Comparison of ENCODE assay signal across 16 cellular contexts in genomic region chr1:165634154-165634921, GRCh38. TPM values are rescaled to one million over a fixed set of nuclear protein-coding genes. Genes with fewer than 3 reads are reported as not detected.
A peak's percentile ranks its signal among the peaks of the same experiment; 100 is the strongest.
DNase-seq lines count a peak whose midpoint lies in the region; ATAC-seq and TF ChIP-seq lines count a peak whose summit lies in the region.
"Had no signal": no experiment of that assay in that cellular context is flagged by ENCODE, and none has a peak within 500 bp of the region (broad histone marks: within the 10 kb centered on the region; RNA-seq: fewer than 3 reads in every experiment).

No MANE protein-coding gene starts in this region.

- H3F3A ChIP-seq in SK-N-SH (replicated peaks; ENCODE audit: insufficient read depth) (peaks cover 11% of the 10 kb centered on the region), PC-3 (ENCODE audit: low read length, unreplicated experiment) (no peaks in the 10 kb centered on the region)

- DNase-seq in SK-N-SH: no peak
- DNase-seq in PC-3: no peak
- peak; percentile 4 for DNase-seq in inferior parietal cortex (ENCODE audit: extremely low spot score)
- DNase-seq in ovary: no peak
- no peak for DNase-seq in glomerular visceral epithelial cell (ENCODE audit: extremely low spot score)
- no peak for DNase-seq in NCI-H187 (lab: John Stamatoyannopoulos, UW)
- DNase-seq: 8988T; activated CD8-positive, alpha-beta T cell treated with anti-CD3 and anti-CD28 coated beads for 36 hours; effector memory CD8-positive, alpha-beta T cell; NCI-H1092; NCI-H226 had no signal

- CTCF ChIA-PET in SK-N-SH (lab: Yijun Ruan, JAX): no interaction called here
- CTCF ChIA-PET in PC-3 (lab: Charles Lee): interaction anchor here (0.6 kb wide), 1 partner anchor 1586 kb away, joined by 3 read pairs; no protein-coding TSS in a partner anchor

- H3K9me2 ChIP-seq in SK-N-SH (no peaks in the 10 kb centered on the region), PC-3 (replicated peaks; ENCODE audit: low read length) (no peaks in the 10 kb centered on the region)

- ATAC-seq in SK-N-SH treated with all-trans-retinoic acid at 6 μM for 48 hours (no peak), PC-3 (no peak)
- no peak for ATAC-seq in stimulated activated memory B cell treated with anti-CD40 and anti-IgM and Interleukin-4, amounts not matched to agents 10 μg/mL and 1 μg/mL and 100 μg/mL, for 72 hours
- ATAC-seq: activated CD8-positive, alpha-beta T cell treated with anti-CD3 and anti-CD28 coated beads for 36 hours; effector memory CD8-positive, alpha-beta T cell had no signal

- H3K36me3 ChIP-seq in SK-N-SH (replicated peaks in 1 of 2; ENCODE audit: control insufficient read depth in 1 of 2, insufficient read depth in 2 of 2, low read length in 1 of 2) (peaks cover 12 to 18% of the 10 kb centered on the region in 2 experiments), PC-3 (ENCODE audit: low read depth, low read length) (peaks cover 9% of the 10 kb centered on the region; the same call in 1 of the 2 replicates), ovary (no peaks in the 10 kb centered on the region)
- H3K36me3 ChIP-seq: prostate gland had no signal

- H3K9me3 ChIP-seq in SK-N-SH: no peaks in the 10 kb centered on the region
- H3K9me3 ChIP-seq in PC-3 (ENCODE audit: low read length): no peaks in the 10 kb centered on the region
- H3K9me3 ChIP-seq in ovary: no peaks in the 10 kb centered on the region
- H3K9me3 ChIP-seq: prostate gland had no signal

- H3K9ac ChIP-seq in SK-N-SH (no peak overlapping the region), PC-3 (ENCODE audit: low read length) (no peak overlapping the region)

- H3K36me3 Mint-ChIP-seq in stimulated activated memory B cell treated with anti-CD40 and anti-IgM and Interleukin-4, amounts not matched to agents 10 μg/mL and 1 μg/mL and 100 μg/mL, for 72 hours: no peaks in the 10 kb centered on the region

- H3K4me1 Mint-ChIP-seq in stimulated activated memory B cell treated with anti-CD40 and anti-IgM and Interleukin-4, amounts not matched to agents 10 μg/mL and 1 μg/mL and 100 μg/mL, for 72 hours: peaks cover 37% of the 10 kb centered on the region

- BruUV-seq in PC-3 (replicated peaks; lab: Mats Ljungman, UMichigan): no TSS peak

- intact Hi-C loops in PC-3 (cut with micrococcal nuclease): loop anchor here (5.0 to 10.0 kb wide), 2 partner anchors 43 to 190 kb away; partner anchors contain the start of gene UCK2
- intact Hi-C loops in ovary (cut with DNase I): no loop called here

- H3K79me2 ChIP-seq in SK-N-SH (ENCODE audit: insufficient read depth) (peaks cover 68% of the 10 kb centered on the region), PC-3 (ENCODE audit: low read length) (peaks cover 57% of the 10 kb centered on the region)

- no peaks in the 10 kb centered on the region for H3K27me3 ChIP-seq in SK-N-SH (ENCODE audit: insufficient read depth)
- no peaks in the 10 kb centered on the region for H3K27me3 ChIP-seq in PC-3 (ENCODE audit: low read length)
- no peaks in the 10 kb centered on the region for H3K27me3 ChIP-seq in ovary

- H4K20me1 ChIP-seq in SK-N-SH (ENCODE audit: insufficient read depth): peaks cover 24% of the 10 kb centered on the region
- H4K20me1 ChIP-seq in PC-3 (ENCODE audit: low read length): 0 out of 2 replicates have a peak, but pooled peaks cover 6% of the 10 kb centered on the region

- H3K27me3 Mint-ChIP-seq in stimulated activated memory B cell treated with anti-CD40 and anti-IgM and Interleukin-4, amounts not matched to agents 10 μg/mL and 1 μg/mL and 100 μg/mL, for 72 hours: no peaks in the 10 kb centered on the region
- H3K27me3 Mint-ChIP-seq: activated CD8-positive, alpha-beta T cell treated with anti-CD3 and anti-CD28 coated beads for 36 hours; effector memory CD8-positive, alpha-beta T cell; IgD-negative memory B cell had no signal

- H2AFZ ChIP-seq in SK-N-SH (ENCODE audit: low read depth) (no peak overlapping the region), PC-3 (ENCODE audit: low read length) (no peak overlapping the region)

- 90% methylated on average over 6 of the region's 6 CpGs for WGBS in SK-N-SH (ENCODE audit: low lambda C conversion rate)
- WGBS in ovary, 3 donors: 66 to 67% (median 67%) methylated on average over 6 of the region's 6 CpGs

- H3K4me1 ChIP-seq in SK-N-SH (ENCODE audit: control insufficient read depth in 1 of 2, insufficient read depth in 2 of 2, low read depth in 1 of 2, low read length in 1 of 2) (peaks cover 9 to 24% of the 10 kb centered on the region in 2 experiments; a peak in 3 of 4 replicates), PC-3 (ENCODE audit: insufficient read depth, low read length) (peaks cover 54% of the 10 kb centered on the region), ovary (ENCODE audit: insufficient read depth) (peaks cover 15% of the 10 kb centered on the region)

- 0 out of 2 replicates have a peak overlapping the region, but pooled peaks have one; percentile 6 for H3K4me2 ChIP-seq in SK-N-SH
- peak overlapping the region; percentile 58 for H3K4me2 ChIP-seq in PC-3 (ENCODE audit: low read length)

- H3K4me3 ChIP-seq in SK-N-SH (ENCODE audit: low read depth in 2 of 2, low read length in 1 of 2) (no peak overlapping the region), PC-3 (ENCODE audit: low read length) (no peak overlapping the region), ovary (no peak overlapping the region)
- H3K4me3 ChIP-seq: prostate gland had no signal

- TF ChIP-seq POLR2A in ovary (IDR thresholded peaks at IDR 0.05): no peak

- no peak for TF ChIP-seq CTCF in SK-N-SH (IDR thresholded peaks at IDR 0.05)
- no peak for TF ChIP-seq CTCF in PC-3 (conservative IDR thresholded peaks at IDR 0.05; ENCODE audit: low read depth, low read length)
- no peak for TF ChIP-seq CTCF in ovary (IDR thresholded peaks at IDR 0.05)

- no peak for TF ChIP-seq RAD21 in SK-N-SH (IDR thresholded peaks at IDR 0.05; ENCODE audit: low read length)

- H3K27ac Mint-ChIP-seq in stimulated activated memory B cell treated with anti-CD40 and anti-IgM and Interleukin-4, amounts not matched to agents 10 μg/mL and 1 μg/mL and 100 μg/mL, for 72 hours: no peak overlapping the region
- H3K27ac Mint-ChIP-seq: activated CD8-positive, alpha-beta T cell treated with anti-CD3 and anti-CD28 coated beads for 36 hours; effector memory CD8-positive, alpha-beta T cell had no signal

- TF ChIP-seq EP300 in SK-N-SH (IDR thresholded peaks at IDR 0.05; ENCODE audit: borderline replicate concordance in 1 of 2, low read depth in 1 of 2, low read length in 1 of 2): no peak
- TF ChIP-seq EP300 in ovary (IDR thresholded peaks at IDR 0.05): no peak

- peak overlapping the region; percentile 2 for H3K4me3 Mint-ChIP-seq in stimulated activated memory B cell treated with anti-CD40 and anti-IgM and Interleukin-4, amounts not matched to agents 10 μg/mL and 1 μg/mL and 100 μg/mL, for 72 hours
- H3K4me3 Mint-ChIP-seq: activated CD8-positive, alpha-beta T cell treated with anti-CD3 and anti-CD28 coated beads for 36 hours; effector memory CD8-positive, alpha-beta T cell had no signal

- POLR2A ChIA-PET in SK-N-SH (lab: Yijun Ruan, JAX): no interaction called here
- POLR2A ChIA-PET in PC-3 (lab: Charles Lee; ENCODE audit: unreplicated experiment): interaction anchor here (0.6 kb wide), 1 partner anchor 135 kb away, joined by 3 read pairs; no protein-coding TSS in a partner anchor

- H3K27ac ChIP-seq in SK-N-SH (ENCODE audit: low read depth in 2 of 2, low read length in 1 of 2): no peak overlapping the region; a peak in 1 of 4 replicates
- no peak overlapping the region for H3K27ac ChIP-seq in PC-3 (ENCODE audit: low read length)
- no peak overlapping the region for H3K27ac ChIP-seq in ovary
- H3K27ac ChIP-seq: prostate gland, SK-N-MC had no signal

- H3K9me3 Mint-ChIP-seq in stimulated activated memory B cell treated with anti-CD40 and anti-IgM and Interleukin-4, amounts not matched to agents 10 μg/mL and 1 μg/mL and 100 μg/mL, for 72 hours: no peaks in the 10 kb centered on the region
- H3K9me3 Mint-ChIP-seq: activated CD8-positive, alpha-beta T cell treated with anti-CD3 and anti-CD28 coated beads for 36 hours; effector memory CD8-positive, alpha-beta T cell; IgD-negative memory B cell had no signal

TF ChIP-seq in SK-N-SH, 30 proteins besides CTCF, POLR2A, EP300 and RAD21 (continues in another document):
- TF ChIP-seq FOXM1 (IDR thresholded peaks at IDR 0.05; ENCODE audit: low read depth): no peak
- TF ChIP-seq TEAD4 (IDR thresholded peaks at IDR 0.05; ENCODE audit: borderline replicate concordance, insufficient read depth): no peak
- TF ChIP-seq GATA2 (CRISPR knock-in tag; IDR thresholded peaks at IDR 0.05): no peak
- TF ChIP-seq RFX5 (IDR thresholded peaks at IDR 0.05; ENCODE audit: low read length): no peak
- TF ChIP-seq, protein P1, sequence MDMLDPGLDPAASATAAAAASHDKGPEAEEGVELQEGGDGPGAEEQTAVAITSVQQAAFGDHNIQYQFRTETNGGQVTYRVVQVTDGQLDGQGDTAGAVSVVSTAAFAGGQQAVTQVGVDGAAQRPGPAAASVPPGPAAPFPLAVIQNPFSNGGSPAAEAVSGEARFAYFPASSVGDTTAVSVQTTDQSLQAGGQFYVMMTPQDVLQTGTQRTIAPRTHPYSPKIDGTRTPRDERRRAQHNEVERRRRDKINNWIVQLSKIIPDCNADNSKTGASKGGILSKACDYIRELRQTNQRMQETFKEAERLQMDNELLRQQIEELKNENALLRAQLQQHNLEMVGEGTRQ (IDR thresholded peaks at IDR 0.05; ENCODE audit: borderline replicate concordance, low read depth, low read length): no peak
- TF ChIP-seq EZH2phosphoT487 (IDR thresholded peaks at IDR 0.05; ENCODE audit: borderline replicate concordance, low read depth): no peak

TF ChIP-seq in SK-N-SH treated with all-trans-retinoic acid at 6 μM for 48 hours, 23 proteins besides CTCF, POLR2A, EP300 and RAD21 (continues in another document):
- TF ChIP-seq, protein P2, sequence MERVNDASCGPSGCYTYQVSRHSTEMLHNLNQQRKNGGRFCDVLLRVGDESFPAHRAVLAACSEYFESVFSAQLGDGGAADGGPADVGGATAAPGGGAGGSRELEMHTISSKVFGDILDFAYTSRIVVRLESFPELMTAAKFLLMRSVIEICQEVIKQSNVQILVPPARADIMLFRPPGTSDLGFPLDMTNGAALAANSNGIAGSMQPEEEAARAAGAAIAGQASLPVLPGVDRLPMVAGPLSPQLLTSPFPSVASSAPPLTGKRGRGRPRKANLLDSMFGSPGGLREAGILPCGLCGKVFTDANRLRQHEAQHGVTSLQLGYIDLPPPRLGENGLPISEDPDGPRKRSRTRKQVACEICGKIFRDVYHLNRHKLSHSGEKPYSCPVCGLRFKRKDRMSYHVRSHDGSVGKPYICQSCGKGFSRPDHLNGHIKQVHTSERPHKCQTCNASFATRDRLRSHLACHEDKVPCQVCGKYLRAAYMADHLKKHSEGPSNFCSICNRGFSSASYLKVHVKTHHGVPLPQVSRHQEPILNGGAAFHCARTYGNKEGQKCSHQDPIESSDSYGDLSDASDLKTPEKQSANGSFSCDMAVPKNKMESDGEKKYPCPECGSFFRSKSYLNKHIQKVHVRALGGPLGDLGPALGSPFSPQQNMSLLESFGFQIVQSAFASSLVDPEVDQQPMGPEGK (CRISPR knock-in tag; IDR thresholded peaks at IDR 0.05; ENCODE audit: borderline replicate concordance): no peak
- no peak for TF ChIP-seq ZNF565 (CRISPR knock-in tag; conservative IDR thresholded peaks at IDR 0.05; ENCODE audit: low read depth)

RNA-seq across cellular contexts. Expression of gene MGST3, which starts 3.3 kb away (rescaled TPM):
- 245 and 270 TPM in 2 replicates for polyA plus RNA-seq in SK-N-SH (2012; rRNA removed)
- polyA plus RNA-seq in SK-N-SH (2012; cell fraction: cytosol; rRNA removed): 271 and 282 TPM in 2 replicates
- polyA plus RNA-seq in SK-N-SH (2012; cell fraction: nucleus; rRNA removed): 107 and 115 TPM in 2 replicates
- 117 and 168 TPM in 2 replicates for total RNA-seq in PC-3 (2014; rRNA removed)
- 100 to 1,000 TPM; 137 to 167 (median 158) TPM for total RNA-seq in ovary
- polyA plus RNA-seq in ovary: 100 to 1,000 TPM; 193 to 238 TPM
